In the genomic region with DNA sequence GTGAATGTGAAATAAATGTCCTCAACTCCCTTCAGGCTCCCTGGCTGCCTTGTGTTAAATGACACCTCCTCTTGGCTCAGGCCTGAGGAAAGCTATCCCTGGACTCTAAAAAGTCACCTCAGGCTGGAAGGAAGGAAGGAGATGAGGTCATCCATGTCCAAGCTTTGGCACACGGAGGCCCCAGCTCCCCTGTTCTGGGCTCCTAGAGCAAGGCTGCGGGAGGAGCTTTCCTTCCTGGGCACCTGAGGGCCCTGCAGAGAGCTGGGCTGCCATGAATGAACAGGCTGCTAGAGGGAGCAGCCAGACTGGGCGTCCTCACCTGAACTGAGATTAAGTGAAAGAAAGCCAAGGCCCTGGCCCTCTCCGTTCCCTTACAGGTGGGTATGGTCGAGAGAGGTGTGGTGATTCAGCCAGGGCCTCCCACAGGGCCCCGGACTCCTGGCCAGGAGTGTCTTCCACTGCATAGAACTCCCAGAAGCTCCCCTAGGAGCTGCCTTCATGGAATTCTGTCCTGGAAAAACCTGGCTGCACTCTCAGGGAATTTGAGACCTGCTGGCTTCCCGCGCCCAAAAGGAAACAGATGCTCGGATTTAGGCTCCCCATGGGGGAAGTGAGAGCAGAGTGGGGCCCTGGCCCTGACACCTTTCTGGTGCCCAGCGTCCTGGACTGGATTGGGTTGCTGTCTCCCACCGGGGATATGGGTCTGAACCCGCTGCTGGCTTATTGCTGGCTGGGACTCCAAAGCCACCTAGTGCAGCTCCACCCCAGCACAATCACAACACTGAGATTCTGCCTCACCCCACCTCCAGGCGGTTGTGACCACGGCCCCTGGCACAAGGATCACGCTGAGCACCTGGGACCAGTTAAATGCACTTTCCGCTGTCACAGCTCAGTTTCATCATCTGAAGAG, we compare ENCODE assay signal across 11 cellular contexts. TPM values are rescaled to one million over a fixed set of nuclear protein-coding genes. Genes with fewer than 3 reads are reported as not detected.
DNase-seq lines count a peak whose midpoint lies in the region; ATAC-seq and TF ChIP-seq lines count a peak whose summit lies in the region.
"Had no signal": no experiment of that assay in that cellular context is flagged by ENCODE, and none has a peak within 500 bp of the region (broad histone marks: within the 10 kb centered on the region; RNA-seq: fewer than 3 reads in every experiment).

No MANE protein-coding gene starts in this region.

- 61% methylated on average over 6 of the region's 16 CpGs for WGBS in esophagus muscularis mucosa
- WGBS in neuronal stem cell (ENCODE audit: extremely low coverage in 2 of 2, insufficient read length in 2 of 2, insufficient replicate concordance in 1 of 2), 2 donors: no CpG with 5 or more reads among the region's 16 CpGs

- H3K4me3 ChIP-seq in OCI-LY7 (ENCODE audit: low read depth, low read length, poor library complexity, severe bottlenecking) (no peak overlapping the region), esophagus muscularis mucosa (no peak overlapping the region), neuronal stem cell (ENCODE audit: low read length in 2 of 2) (no peak overlapping the region)
- H3K4me3 ChIP-seq: MG63 had no signal

- no peak overlapping the region for H3K14ac ChIP-seq in neuronal stem cell (ENCODE audit: low read length)

- no peak overlapping the region for H2BK120ac ChIP-seq in neuronal stem cell (ENCODE audit: low read depth, low read length)

- H4K8ac ChIP-seq in neuronal stem cell (ENCODE audit: low read depth, low read length): peak overlapping the region; percentile 65

- no peak overlapping the region for H2BK5ac ChIP-seq in neuronal stem cell (ENCODE audit: low read length)

- H3K4me1 ChIP-seq in OCI-LY7 (ENCODE audit: insufficient read depth, low read length, poor library complexity, severe bottlenecking) (no peaks in the 10 kb centered on the region), esophagus muscularis mucosa (peaks cover 17 to 31% (median 21%) of the 10 kb centered on the region in 4 donors), neuronal stem cell (ENCODE audit: control insufficient read depth in 2 of 2, insufficient read depth in 1 of 2, low read depth in 1 of 2, low read length in 2 of 2) (no peaks in the 10 kb centered on the region)

- H3K27ac ChIP-seq in OCI-LY7 (ENCODE audit: low read depth, low read length, poor library complexity, severe bottlenecking) (no peak overlapping the region), esophagus muscularis mucosa (replicated peaks in 1 of 4) (peak overlapping the region; percentile 46 to 57 (median 53)), neuronal stem cell (replicated peaks; ENCODE audit: low read length) (no peak overlapping the region)

- no peak overlapping the region for H3K18ac ChIP-seq in neuronal stem cell (ENCODE audit: low read length)

- no peak for TF ChIP-seq EP300 in esophagus muscularis mucosa (IDR thresholded peaks at IDR 0.05)

- H3K4ac ChIP-seq in neuronal stem cell (ENCODE audit: low read length): no peak overlapping the region

- H3K23ac ChIP-seq in neuronal stem cell (ENCODE audit: low read depth, low read length, poor library complexity): no peak overlapping the region

- no peak overlapping the region for H2BK12ac ChIP-seq in neuronal stem cell (ENCODE audit: low read length)

- H2BK15ac ChIP-seq in neuronal stem cell (ENCODE audit: low read length): no peak overlapping the region

- BruUV-seq in OCI-LY7 (replicated peaks; lab: Mats Ljungman, UMichigan): no TSS peak

- CTCF ChIA-PET in OCI-LY7 (lab: Charles Lee; ENCODE audit: unreplicated experiment): no interaction called here

- POLR2A ChIA-PET in OCI-LY7 (lab: Charles Lee): no interaction called here

- no peaks in the 10 kb centered on the region for H3K27me3 ChIP-seq in esophagus muscularis mucosa
- no peaks in the 10 kb centered on the region for H3K27me3 ChIP-seq in neuronal stem cell (ENCODE audit: control insufficient read depth in 3 of 3, insufficient read depth in 3 of 3, low read depth in 1 of 3, low read length in 3 of 3)
- H3K27me3 ChIP-seq: MG63 had no signal

- H3K79me1 ChIP-seq in neuronal stem cell (ENCODE audit: low read depth, low read length): peaks cover 1% of the 10 kb centered on the region

- no peak overlapping the region for H2AFZ ChIP-seq in OCI-LY7 (ENCODE audit: low read length)
- H2AFZ ChIP-seq in neuronal stem cell (ENCODE audit: low read length): no peak overlapping the region

- no peak overlapping the region for H3K4me2 ChIP-seq in OCI-LY7 (ENCODE audit: low read length)
- no peak overlapping the region for H3K4me2 ChIP-seq in neuronal stem cell (ENCODE audit: insufficient read depth, low read length, poor library complexity, severe bottlenecking)

- H3K79me2 ChIP-seq in OCI-LY7 (ENCODE audit: insufficient read depth, low read depth, low read length): no peaks in the 10 kb centered on the region

- no peak overlapping the region for H4K91ac ChIP-seq in neuronal stem cell (ENCODE audit: low read depth, low read length, poor library complexity)

- no peaks in the 10 kb centered on the region for H4K20me1 ChIP-seq in OCI-LY7 (ENCODE audit: insufficient read depth, low read length)

- intact Hi-C loops in OCI-LY7 (cut with micrococcal nuclease; ENCODE audit: unreplicated experiment): no loop called here
- intact Hi-C loops in esophagus muscularis mucosa (cut with DNase I): no loop called here

- no peak overlapping the region for H2AK5ac ChIP-seq in neuronal stem cell (ENCODE audit: low read depth, low read length)

- peaks cover 40% of the 10 kb centered on the region; the same call in 1 of the 2 replicates for H3K36me3 ChIP-seq in OCI-LY7 (ENCODE audit: insufficient read depth, low read length)
- H3K36me3 ChIP-seq in esophagus muscularis mucosa: peaks cover 10 to 50% (median 27%) of the 10 kb centered on the region in 4 donors
- H3K36me3 ChIP-seq in neuronal stem cell (replicated peaks in 1 of 2; ENCODE audit: control insufficient read depth in 2 of 2, insufficient read depth in 2 of 2, low read length in 2 of 2): peaks cover 18 to 40% of the 10 kb centered on the region in 2 donors
- H3K36me3 ChIP-seq: MG63 had no signal

- H3K9me2 ChIP-seq in OCI-LY7 (ENCODE audit: insufficient read depth, low read length): no peaks in the 10 kb centered on the region

- TF ChIP-seq CTCF in OCI-LY7 (conservative IDR thresholded peaks at IDR 0.05; ENCODE audit: low read length): no peak
- peak in 1 of 3 experiments; percentile 2 for TF ChIP-seq CTCF in esophagus muscularis mucosa (IDR thresholded peaks at IDR 0.05)

- no peak overlapping the region for H3K9ac ChIP-seq in neuronal stem cell (ENCODE audit: low read depth, low read length, poor library complexity)

- DNase-seq in ELR (ENCODE audit: low read depth) (peak; percentile 22), OCI-LY7 (ENCODE audit: low spot score) (peak; percentile 10), esophagus muscularis mucosa (ENCODE audit: extremely low spot score) (no peak), neuronal stem cell (ENCODE audit: low spot score) (no peak), CD1c-positive myeloid dendritic cell (ENCODE audit: extremely low spot score) (no peak)
- no peak for DNase-seq in stimulated activated naive CD4-positive, alpha-beta T cell (lab: John Stamatoyannopoulos, UW)
- DNase-seq: MG63; stimulated activated CD4-positive, alpha-beta T cell treated with anti-CD3 and anti-CD28 coated beads, Interleukin-2, amount 100 ng/mL, for 48 hours had no signal

- H3K9me3 ChIP-seq in OCI-LY7 (ENCODE audit: low read length) (no peaks in the 10 kb centered on the region), esophagus muscularis mucosa (no peaks in the 10 kb centered on the region), neuronal stem cell (replicated peaks in 1 of 2; ENCODE audit: control insufficient read depth in 2 of 2, insufficient read depth in 1 of 2, low read depth in 1 of 2, low read length in 2 of 2) (no peaks in the 10 kb centered on the region)
- H3K9me3 ChIP-seq: MG63 had no signal

- TF ChIP-seq POLR2A in esophagus muscularis mucosa (IDR thresholded peaks at IDR 0.05; ENCODE audit: low read depth): no peak

- ATAC-seq in HG02571 (IDR thresholded peaks at IDR 0.05; ENCODE audit: unreplicated experiment) (no peak), HG03045 (IDR thresholded peaks at IDR 0.05; ENCODE audit: unreplicated experiment) (no peak)

RNA-seq across cellular contexts. Expression of a gene that starts 22.2 kb away (rescaled TPM):
- total RNA-seq in OCI-LY7 (2014; rRNA removed; shearing (Covaris generic)): 0.10 and 0.25 TPM in 2 replicates
- 0.18 and 0.29 TPM in 2 replicates for total RNA-seq in OCI-LY7 (2022)
- under 1 TPM in 2 of 4 donors, not detected in 2; 0.06 to 0.17 TPM for total RNA-seq in esophagus muscularis mucosa
- polyA plus RNA-seq in neuronal stem cell (2013, experiment 1 of 2): not detected
- 0.01 TPM for polyA plus RNA-seq in neuronal stem cell (2013, experiment 2 of 2)
- total RNA-seq: mucosa of gallbladder had no signal

RNA-seq across cellular contexts. Expression of a gene that starts 48.1 kb away (rescaled TPM):
- 48.9 and 79.6 TPM in 2 replicates for total RNA-seq in OCI-LY7 (2014; rRNA removed; shearing (Covaris generic))
- total RNA-seq in OCI-LY7 (2022) (71.2 and 73.3 TPM in 2 replicates), esophagus muscularis mucosa (10 to 100 TPM; 17.6 to 34.6 (median 20.5) TPM)
- not detected for polyA plus RNA-seq in neuronal stem cell (2013, experiment 1 of 2)
- 0.03 TPM for polyA plus RNA-seq in neuronal stem cell (2013, experiment 2 of 2)

Comparison
In these comparisons a context has a peak if more than half of its experiments do, and no peak if none do; other contexts are left out.
1. DNase-seq: peak in ELR (single experiment) and OCI-LY7 (single experiment); none in esophagus muscularis mucosa (single experiment), neuronal stem cell (single experiment), CD1c-positive myeloid dendritic cell (single experiment) and stimulated activated naive CD4-positive, alpha-beta T cell (0 of 6).
2. H3K27ac ChIP-seq: peak in esophagus muscularis mucosa (4 of 4); none in OCI-LY7 (single experiment) and neuronal stem cell (single experiment).